ENCODE assay signal across 19 cellular contexts in genomic region chrX:153626025-153626633, GRCh38. TPM values are rescaled to one million over a fixed set of nuclear protein-coding genes. Genes with fewer than 3 reads are reported as not detected.
"Had no signal": no experiment of that assay in that cellular context is flagged by ENCODE, and none has a peak within 500 bp of the region (broad histone marks: within the 10 kb centered on the region; RNA-seq: fewer than 3 reads in every experiment).

No MANE protein-coding gene starts in this region.

- H3K4me1 Mint-ChIP-seq: naive B cell, nephron had no signal

- H3K4me3 Mint-ChIP-seq: memory B cell, naive B cell, nephron had no signal

- ATAC-seq: stimulated activated naive CD8-positive, alpha-beta T cell treated with anti-CD3 and anti-CD28 coated beads, Interleukin-15, Interleukin-2, amounts not matched to agents 100 U/mL and 50 U/mL, for 24 hours had no signal

- FAIRE-seq: small intestine had no signal

- H3K27me3 ChIP-seq: upper lobe of left lung, uterus had no signal

- H3K27ac ChIP-seq: coronary artery, lower lobe of right lung, tibial artery, upper lobe of left lung, uterus had no signal

- H3K27ac Mint-ChIP-seq: memory B cell, naive B cell, nephron had no signal

- H3K36me3 ChIP-seq: lower lobe of right lung, tibial artery, upper lobe of left lung, uterus had no signal

- H3K4me1 ChIP-seq: lower lobe of right lung, tibial artery, upper lobe of left lung, uterus had no signal

- DNase-seq: effector CD4-positive, alpha-beta T cell; foreskin melanocyte; hippocampal formation; kidney glomerular epithelial cell; midbrain; naive B cell; small intestine; stimulated activated CD4-positive, alpha-beta T cell treated with anti-CD3 and anti-CD28 coated beads, Interleukin-2, amount 100 ng/mL, for 48 hours; stimulated activated naive CD8-positive, alpha-beta T cell treated with anti-CD3 and anti-CD28 coated beads, Interleukin-15, Interleukin-2, amounts not matched to agents 100 U/mL and 50 U/mL, for 24 hours had no signal

- H3K4me3 ChIP-seq: coronary artery, lower lobe of right lung, tibial artery, upper lobe of left lung, uterus had no signal

- H3K9me3 ChIP-seq: lower lobe of right lung, uterus had no signal

RNA-seq across cellular contexts. Expression of gene DUSP9, which starts 20.9 kb away (rescaled TPM):
- total RNA-seq: lower lobe of right lung had no signal

RNA-seq across cellular contexts. Expression of gene PNCK, which starts 47.5 kb away (rescaled TPM):
- total RNA-seq: dermis microvascular lymphatic vessel endothelial cell, left lobe of liver, lower lobe of right lung, pulmonary artery endothelial cell had no signal
